11 cellular contexts compared by ENCODE assay signal in genomic region chr3:170056710-170057454, GRCh38. TPM values are rescaled to one million over a fixed set of nuclear protein-coding genes. Genes with fewer than 3 reads are reported as not detected.
A peak's percentile ranks its signal among the peaks of the same experiment; 100 is the strongest.
DNase-seq lines count a peak whose midpoint lies in the region; ATAC-seq and TF ChIP-seq lines count a peak whose summit lies in the region.
"Had no signal": no experiment of that assay in that cellular context is flagged by ENCODE, and none has a peak within 500 bp of the region (broad histone marks: within the 10 kb centered on the region; RNA-seq: fewer than 3 reads in every experiment).

No MANE protein-coding gene starts in this region.

- H3K9me3 Mint-ChIP-seq in activated T-cell treated with anti-CD3 and anti-CD28 coated beads, Interleukin-2, amount 50 U/mL, for 4 hours, result no peaks in the 10 kb centered on the region
- H3K9me3 Mint-ChIP-seq in stimulated activated naive B cell treated with anti-CD40 and anti-IgM and Interleukin-4, amounts not matched to agents 10 μg/mL and 1 μg/mL and 100 μg/mL, for 72 hours, result peaks cover 0 to 2% of the 10 kb centered on the region in 2 donors

- H3K9ac ChIP-seq in MM.1S (ENCODE audit: low read length), result peak overlapping the region; percentile 54

- no peaks in the 10 kb centered on the region for H4K20me1 ChIP-seq in MM.1S (ENCODE audit: insufficient read depth, low read length)

- H3K36me3 ChIP-seq in MM.1S (replicated peaks; ENCODE audit: insufficient read depth, low read length), result no peaks in the 10 kb centered on the region
- no peaks in the 10 kb centered on the region for H3K36me3 ChIP-seq in heart left ventricle
- H3K36me3 ChIP-seq: lower lobe of right lung had no signal

- peak overlapping the region; percentile 80 for H3K27ac ChIP-seq in MM.1S (ENCODE audit: low read length)
- H3K27ac ChIP-seq in heart left ventricle, result no peak overlapping the region
- H3K27ac ChIP-seq: lower lobe of right lung had no signal

- no peaks in the 10 kb centered on the region for H3K27me3 ChIP-seq in MM.1S (replicated peaks; ENCODE audit: insufficient read depth, low read length)
- H3K27me3 ChIP-seq in heart left ventricle, result no peaks in the 10 kb centered on the region

- H3K4me1 ChIP-seq in MM.1S (ENCODE audit: low read length), result peaks cover 46% of the 10 kb centered on the region
- H3K4me1 ChIP-seq in heart left ventricle, result peaks cover 0 to 6% (median 0%) of the 10 kb centered on the region in 12 donors

- H3K4me3 ChIP-seq in MM.1S (ENCODE audit: low read length) (peak overlapping the region; percentile 62), heart left ventricle (no peak overlapping the region)
- H3K4me3 ChIP-seq: lower lobe of right lung had no signal

- H3K79me2 ChIP-seq in MM.1S (ENCODE audit: low read length), result peaks cover 51% of the 10 kb centered on the region

- DNase-seq in activated T-cell treated with anti-CD3 and anti-CD28 coated beads, Interleukin-2, amount 50 U/mL, for 4 hours, result no peak
- DNase-seq in activated T-cell treated with anti-CD3 and anti-CD28 coated beads for 4 hours, result no peak
- peak; percentile 81 for DNase-seq in MM.1S
- DNase-seq in stimulated activated naive B cell treated with anti-CD40 and anti-IgM and Interleukin-4, amounts not matched to agents 10 μg/mL and 1 μg/mL and 100 μg/mL, for 72 hours, result no peak
- no peak for DNase-seq in heart left ventricle
- no peak for DNase-seq in retina
- no peak for DNase-seq in NCI-H526 (lab: John Stamatoyannopoulos, UW)
- DNase-seq: activated CD4-positive, alpha-beta T cell treated with anti-CD3 and anti-CD28 coated beads, Interleukin-2, amount 50 U/mL, for 4 hours; lower lobe of right lung; NCI-H2081 treated with DMSO at 0.1 percent for 48 hours had no signal

- peaks cover 1% of the 10 kb centered on the region for H3K36me3 Mint-ChIP-seq in activated T-cell treated with anti-CD3 and anti-CD28 coated beads, Interleukin-2, amount 50 U/mL, for 4 hours (ENCODE audit: insufficient read depth)
- peaks cover 7 to 10% of the 10 kb centered on the region in 2 donors for H3K36me3 Mint-ChIP-seq in stimulated activated naive B cell treated with anti-CD40 and anti-IgM and Interleukin-4, amounts not matched to agents 10 μg/mL and 1 μg/mL and 100 μg/mL, for 72 hours

- TF ChIP-seq CTCF in MM.1S (IDR thresholded peaks at IDR 0.05; ENCODE audit: low read length) (0 out of 2 replicates have a peak, but pooled peaks have one; percentile 12), heart left ventricle (IDR thresholded peaks at IDR 0.05) (no peak)

- H3K9me2 ChIP-seq in MM.1S (replicated peaks; ENCODE audit: insufficient read depth, low read length), result no peaks in the 10 kb centered on the region

- intact Hi-C loops in heart left ventricle (cut with DNase I), result no loop called here

- H3K4me2 ChIP-seq in MM.1S (ENCODE audit: low read depth, low read length), result peak overlapping the region; percentile 71

- no peak for TF ChIP-seq POLR2A in heart left ventricle (IDR thresholded peaks at IDR 0.05)

- peak overlapping the region; percentile 89 for H3K27ac Mint-ChIP-seq in stimulated activated naive B cell treated with anti-CD40 and anti-IgM and Interleukin-4, amounts not matched to agents 10 μg/mL and 1 μg/mL and 100 μg/mL, for 72 hours

- no peak overlapping the region for H2AFZ ChIP-seq in MM.1S (ENCODE audit: low read length)

- ATAC-seq in activated T-cell treated with anti-CD3 and anti-CD28 coated beads, Interleukin-2, amount 50 U/mL, for 4 hours, result peak; percentile 70 to 76
- ATAC-seq in HG02642 (IDR thresholded peaks at IDR 0.05; ENCODE audit: poor library complexity, unreplicated experiment), result peak; percentile 89
- ATAC-seq in stimulated activated naive B cell treated with anti-CD40 and anti-IgM and Interleukin-4, amounts not matched to agents 10 μg/mL and 1 μg/mL and 100 μg/mL, for 72 hours (replicated peaks), result peak; percentile 89 to 93
- no peak for ATAC-seq in heart left ventricle

- H3K4me3 Mint-ChIP-seq in activated T-cell treated with anti-CD3 and anti-CD28 coated beads, Interleukin-2, amount 50 U/mL, for 4 hours, result no peak overlapping the region
- H3K4me3 Mint-ChIP-seq in stimulated activated naive B cell treated with anti-CD40 and anti-IgM and Interleukin-4, amounts not matched to agents 10 μg/mL and 1 μg/mL and 100 μg/mL, for 72 hours, result peak overlapping the region; percentile 55 to 73

- 92 to 95% (median 94%) methylated on average over 3 of the region's 3 CpGs for WGBS in heart left ventricle, 4 donors

- no peaks in the 10 kb centered on the region for H3K27me3 Mint-ChIP-seq in activated T-cell treated with anti-CD3 and anti-CD28 coated beads, Interleukin-2, amount 50 U/mL, for 4 hours (ENCODE audit: low read depth)
- H3K27me3 Mint-ChIP-seq in stimulated activated naive B cell treated with anti-CD40 and anti-IgM and Interleukin-4, amounts not matched to agents 10 μg/mL and 1 μg/mL and 100 μg/mL, for 72 hours, result no peaks in the 10 kb centered on the region

- H3F3A ChIP-seq in MM.1S (ENCODE audit: insufficient read depth, low read length), result peaks cover 44% of the 10 kb centered on the region

- peaks cover 29% of the 10 kb centered on the region for H3K4me1 Mint-ChIP-seq in activated T-cell treated with anti-CD3 and anti-CD28 coated beads, Interleukin-2, amount 50 U/mL, for 4 hours (ENCODE audit: low read depth)
- H3K4me1 Mint-ChIP-seq in stimulated activated naive B cell treated with anti-CD40 and anti-IgM and Interleukin-4, amounts not matched to agents 10 μg/mL and 1 μg/mL and 100 μg/mL, for 72 hours, result peaks cover 32 to 54% of the 10 kb centered on the region in 2 donors

- H3K9me3 ChIP-seq in MM.1S (replicated peaks; ENCODE audit: insufficient read depth, low read length), result no peaks in the 10 kb centered on the region
- H3K9me3 ChIP-seq in heart left ventricle, result no peaks in the 10 kb centered on the region
- H3K9me3 ChIP-seq: lower lobe of right lung had no signal

RNA-seq across cellular contexts. Expression of gene GPR160, which starts 19.1 kb away (rescaled TPM):
- total RNA-seq in activated T-cell treated with anti-CD3 and anti-CD28 coated beads, Interleukin-2, amount 50 U/mL, for 4 hours, result 1 to 10 TPM; 2.2 to 3.0 (median 2.5) TPM
- total RNA-seq in heart left ventricle, result 1 to 10 TPM in 4 of 9 donors, under 1 TPM in 5; 0.28 to 2.6 (median 0.99) TPM
- polyA plus RNA-seq in heart left ventricle, result under 1 TPM; 0.65 to 1.00 TPM

Comparison
In these comparisons a context has a peak if more than half of its experiments do, and no peak if none do; other contexts are left out.
1. ATAC-seq: peak in activated T-cell treated with anti-CD3 and anti-CD28 coated beads, Interleukin-2, amount 50 U/mL, for 4 hours (2 of 2), HG02642 (single experiment) and stimulated activated naive B cell treated with anti-CD40 and anti-IgM and Interleukin-4, amounts not matched to agents 10 μg/mL and 1 μg/mL and 100 μg/mL, for 72 hours (2 of 2); none in heart left ventricle (0 of 4).